In genomic region chr5:141608046-141608445, GRCh38 we compare ENCODE assay signal across 13 cellular contexts. TPM values are rescaled to one million over a fixed set of nuclear protein-coding genes. Genes with fewer than 3 reads are reported as not detected.
A peak's percentile ranks its signal among the peaks of the same experiment; 100 is the strongest.
DNase-seq lines count a peak whose midpoint lies in the region; ATAC-seq, FAIRE-seq and TF ChIP-seq lines count a peak whose summit lies in the region.
"Had no signal": no experiment of that assay in that cellular context is flagged by ENCODE, and none has a peak within 500 bp of the region (broad histone marks: within the 10 kb centered on the region; RNA-seq: fewer than 3 reads in every experiment).

No MANE protein-coding gene starts in this region.

- H3K4me1 ChIP-seq in HepG2 (ENCODE audit: insufficient read depth, low read length) (peaks cover 86% of the 10 kb centered on the region), suprapubic skin (peaks cover 41% of the 10 kb centered on the region)

- H3K9me3 Mint-ChIP-seq in activated T-cell treated with anti-CD3 and anti-CD28 coated beads, Interleukin-2, amount 50 U/mL, for 4 hours = no peaks in the 10 kb centered on the region
- H3K9me3 Mint-ChIP-seq in activated CD4-positive, alpha-beta memory T cell treated with anti-CD3 and anti-CD28 coated beads, Interleukin-2, amount 10 ng/mL, durations not matched to agents 7 days and 5 days = no peaks in the 10 kb centered on the region
- H3K9me3 Mint-ChIP-seq: nephron progenitor cell had no signal

- H3K4me3 Mint-ChIP-seq in activated T-cell treated with anti-CD3 and anti-CD28 coated beads, Interleukin-2, amount 50 U/mL, for 4 hours = peak overlapping the region; percentile 36
- peak overlapping the region; percentile 63 for H3K4me3 Mint-ChIP-seq in activated CD4-positive, alpha-beta memory T cell treated with anti-CD3 and anti-CD28 coated beads, Interleukin-2, amount 10 ng/mL, durations not matched to agents 7 days and 5 days
- H3K4me3 Mint-ChIP-seq: nephron progenitor cell had no signal

- ATAC-seq in activated T-cell treated with anti-CD3 and anti-CD28 coated beads, Interleukin-2, amount 50 U/mL, for 4 hours = no peak
- ATAC-seq in HepG2 (peak; percentile 46), sciatic nerve (no peak), HG03571 (IDR thresholded peaks at IDR 0.05; ENCODE audit: unreplicated experiment) (no peak)
- ATAC-seq: activated CD4-positive, CD25-positive, alpha-beta regulatory T cell treated with anti-CD3 and anti-CD28 coated beads, Interleukin-2, amount 50 U/mL, for 24 hours had no signal

- POLR2A ChIA-PET in activated CD4-positive, alpha-beta memory T cell treated with anti-CD3 and anti-CD28 coated beads, Interleukin-2, amount 10 ng/mL, durations not matched to agents 7 days and 5 days (lab: Charles Lee) = interaction anchor here (0.7 to 6.8 kb wide), 7 partner anchors 9 to 1206 kb away, joined by 3 to 123 read pairs (median 10); partner anchors contain the start of genes ANKHD1, DELE1, DIAPH1 and HDAC3
- POLR2A ChIA-PET in HepG2 (lab: Yijun Ruan, JAX) = interaction anchor here (0.7 to 3.9 kb wide), 4 partner anchors 9 to 29 kb away, joined by 3 to 14 read pairs (median 7); partner anchors contain the start of genes DIAPH1, HDAC3 and RELL2

- H3K4me2 ChIP-seq in HepG2 (ENCODE audit: low read depth, low read length) = peak overlapping the region; percentile 81

- H2AFZ ChIP-seq in HepG2 (ENCODE audit: low read length) = no peak overlapping the region

- BruUV-seq in HepG2 (replicated peaks; lab: Mats Ljungman, UMichigan) = no TSS peak

- TF ChIP-seq POLR2A in HepG2 (IDR thresholded peaks at IDR 0.05; ENCODE audit: insufficient read depth in 1 of 2, low read depth in 2 of 2, low read length in 2 of 2) (no peak), suprapubic skin (IDR thresholded peaks at IDR 0.05) (no peak)

- H3K27me3 ChIP-seq in HepG2 (ENCODE audit: control insufficient read depth in 1 of 2, insufficient read depth in 2 of 2, low read length in 2 of 2) (no peaks in the 10 kb centered on the region), suprapubic skin (no peaks in the 10 kb centered on the region)

- peak overlapping the region; percentile 94 for H3K27ac Mint-ChIP-seq in activated CD4-positive, alpha-beta memory T cell treated with anti-CD3 and anti-CD28 coated beads, Interleukin-2, amount 10 ng/mL, durations not matched to agents 7 days and 5 days
- H3K27ac Mint-ChIP-seq: nephron progenitor cell had no signal

- WGBS in HepG2 (ENCODE audit: low lambda C conversion rate) = 72% methylated on average over 2 of the region's 2 CpGs
- 83% methylated on average over 2 of the region's 2 CpGs for whole genome bisulfite sequencing in suprapubic skin

- no peak for TF ChIP-seq RAD21 in HepG2 (CRISPR knock-in tag; IDR thresholded peaks at IDR 0.05)

- H3K4me3 ChIP-seq in HepG2 (replicated peaks in 1 of 3; ENCODE audit: insufficient read depth in 1 of 3, low read depth in 2 of 3, low read length in 3 of 3) (peak overlapping the region in 2 of 3 experiments; percentile 43 to 49; a peak in 2 of 6 replicates), suprapubic skin (no peak overlapping the region)

- H3K27ac ChIP-seq in HepG2 (ENCODE audit: extremely low read length, insufficient read depth, low read length) (peak overlapping the region; percentile 78), suprapubic skin (peak overlapping the region; percentile 11)

- TF ChIP-seq CTCF in HepG2 (CRISPR knock-in tag; IDR thresholded peaks at IDR 0.05) (no peak), suprapubic skin (IDR thresholded peaks at IDR 0.05) (no peak)

- no peaks in the 10 kb centered on the region for H3K27me3 Mint-ChIP-seq in activated T-cell treated with anti-CD3 and anti-CD28 coated beads, Interleukin-2, amount 50 U/mL, for 4 hours (ENCODE audit: low read depth)
- H3K27me3 Mint-ChIP-seq in activated CD4-positive, alpha-beta memory T cell treated with anti-CD3 and anti-CD28 coated beads, Interleukin-2, amount 10 ng/mL, durations not matched to agents 7 days and 5 days = no peaks in the 10 kb centered on the region

- no peaks in the 10 kb centered on the region; the same call in 1 of the 2 replicates for H4K20me1 ChIP-seq in HepG2 (ENCODE audit: insufficient read depth, low read length)

- CTCF ChIA-PET in activated CD4-positive, alpha-beta memory T cell treated with anti-CD3 and anti-CD28 coated beads, Interleukin-2, amount 10 ng/mL, durations not matched to agents 7 days and 5 days (lab: Charles Lee) = interaction anchor here (0.9 to 14.6 kb wide), 5 partner anchors 9 to 84 kb away, joined by 4 to 198 read pairs (median 22); partner anchors contain the start of genes DIAPH1, HDAC3 and RELL2
- CTCF ChIA-PET in HepG2 (lab: Yijun Ruan, JAX; ENCODE audit: low intra/inter-chr PET ratio, low total read pairs) = no interaction called here

- peak overlapping the region; percentile 51 for H3K9ac ChIP-seq in HepG2 (ENCODE audit: insufficient read depth, low read depth, low read length)

- H3K36me3 ChIP-seq in HepG2 (replicated peaks in 1 of 2; ENCODE audit: control insufficient read depth in 1 of 2, insufficient read depth in 2 of 2, low read length in 2 of 2) (0 out of 5 replicates have a peak, but pooled peaks cover 0 to under 1% of the 10 kb centered on the region in 2 experiments), suprapubic skin (no peaks in the 10 kb centered on the region)

- TF ChIP-seq EP300 in HepG2 (IDR thresholded peaks at IDR 0.05; ENCODE audit: low read depth in 2 of 2, low read length in 2 of 2) (no peak), HepG2 (CRISPR knock-in tag; IDR thresholded peaks at IDR 0.05; ENCODE audit: borderline replicate concordance) (no peak), suprapubic skin (IDR thresholded peaks at IDR 0.05) (no peak)

- H3K36me3 Mint-ChIP-seq in activated T-cell treated with anti-CD3 and anti-CD28 coated beads, Interleukin-2, amount 50 U/mL, for 4 hours (ENCODE audit: insufficient read depth) = peaks cover 15% of the 10 kb centered on the region
- peaks cover 46% of the 10 kb centered on the region for H3K36me3 Mint-ChIP-seq in activated CD4-positive, alpha-beta memory T cell treated with anti-CD3 and anti-CD28 coated beads, Interleukin-2, amount 10 ng/mL, durations not matched to agents 7 days and 5 days (ENCODE audit: low read depth)

- DNase-seq in activated T-cell treated with anti-CD3 and anti-CD28 coated beads, Interleukin-2, amount 50 U/mL, for 4 hours = no peak
- DNase-seq in activated T-cell treated with anti-CD3 and anti-CD28 coated beads for 4 hours (no peak), HepG2 (ENCODE audit: low spot score) (no peak), suprapubic skin (ENCODE audit: low spot score in 2 of 2) (no peak), NCI-H1092 treated with DMSO at 0.1 percent for 48 hours (lab: John Stamatoyannopoulos, UW) (no peak), sciatic nerve (ENCODE audit: low spot score) (no peak)
- no peak for DNase-seq in activated CD4-positive, alpha-beta memory T cell treated with anti-CD3 and anti-CD28 coated beads, Interleukin-2, amount 10 ng/mL, durations not matched to agents 7 days and 5 days
- DNase-seq: foreskin melanocyte, NCI-H187 treated with DMSO at 0.1 percent for 48 hours, nephron progenitor cell had no signal

- intact Hi-C loops in HepG2 (cut with micrococcal nuclease; ENCODE audit: unreplicated experiment) (loop anchor here (1.0 kb wide), 1 partner anchor 11 kb away; no protein-coding TSS in a partner anchor), sciatic nerve (cut with DNase I) (no loop called here)

- FAIRE-seq in HepG2 (lab: Jason Lieb, UNC) = no peak
- FAIRE-seq: keratinocyte had no signal

- H3K9me3 ChIP-seq in HepG2 (ENCODE audit: low read length) (no peaks in the 10 kb centered on the region), suprapubic skin (no peaks in the 10 kb centered on the region)

- in situ Hi-C loops in HepG2 (cut with HindIII; ENCODE audit: extremely low pct_ligation_motif_present, low pct_unique_long_range_greater_than_20kb) = no loop called here

- peaks cover 84% of the 10 kb centered on the region for H3K4me1 Mint-ChIP-seq in activated T-cell treated with anti-CD3 and anti-CD28 coated beads, Interleukin-2, amount 50 U/mL, for 4 hours (ENCODE audit: low read depth)
- peaks cover 77% of the 10 kb centered on the region for H3K4me1 Mint-ChIP-seq in activated CD4-positive, alpha-beta memory T cell treated with anti-CD3 and anti-CD28 coated beads, Interleukin-2, amount 10 ng/mL, durations not matched to agents 7 days and 5 days

- peaks cover 92% of the 10 kb centered on the region for H3K79me2 ChIP-seq in HepG2 (ENCODE audit: insufficient read depth, low read length)

RNA-seq across cellular contexts. Expression of gene DIAPH1, which starts 10.8 kb away (rescaled TPM):
- total RNA-seq in activated T-cell treated with anti-CD3 and anti-CD28 coated beads, Interleukin-2, amount 50 U/mL, for 4 hours = 100 to 1,000 TPM; 243 to 289 (median 269) TPM
- 100 to 1,000 TPM; 317 to 323 TPM for total RNA-seq in activated CD4-positive, alpha-beta memory T cell treated with anti-CD3 and anti-CD28 coated beads, Interleukin-2, amount 10 ng/mL, durations not matched to agents 7 days and 5 days
- 28.5 and 33.9 TPM in 2 replicates for total RNA-seq in HepG2 (2016; rRNA removed; fragmentation: Illumina TruSeq; extraction: Trizol)
- 16.5 and 21.3 TPM in 2 replicates for total RNA-seq in HepG2 (2016; cell fraction: cytosol; rRNA removed; fragmentation: Illumina TruSeq; extraction: Trizol; ENCODE audit: low read depth)
- 24.1 and 31.9 TPM in 2 replicates for total RNA-seq in HepG2 (2016; cell fraction: insoluble cytoplasmic fraction; rRNA removed; fragmentation: Illumina TruSeq; extraction: Trizol)
- 20.9 and 21.2 TPM in 2 replicates for total RNA-seq in HepG2 (2016; cell fraction: membrane; rRNA removed; fragmentation: Illumina TruSeq; extraction: Trizol)
- total RNA-seq in HepG2 (2016; cell fraction: nucleus; rRNA removed; fragmentation: Illumina TruSeq; extraction: Trizol) = 95.2 and 104 TPM in 2 replicates
- 25.1 and 33.2 TPM in 2 replicates for polyA plus RNA-seq in HepG2 (2011; rRNA removed)
- polyA plus RNA-seq in HepG2 (2011; cell fraction: cytosol; rRNA removed) = 18.7 and 25.7 TPM in 2 replicates
- polyA plus RNA-seq in HepG2 (2011; cell fraction: nucleus; rRNA removed) = 126 and 140 TPM in 2 replicates
- polyA plus RNA-seq in HepG2 (2012) = 45.7 and 49.8 TPM in 2 replicates
- 5.1 and 6.3 TPM in 2 replicates for polyA plus RNA-seq in HepG2 (2016; cell fraction: cytosol; fragmentation: Illumina TruSeq; extraction: Trizol; ENCODE audit: low read depth)
- polyA plus RNA-seq in HepG2 (2016; cell fraction: insoluble cytoplasmic fraction; fragmentation: Illumina TruSeq; extraction: Trizol; ENCODE audit: low read depth) = 24.9 and 33.0 TPM in 2 replicates
- 7.9 and 10.1 TPM in 2 replicates for polyA plus RNA-seq in HepG2 (2016; cell fraction: membrane; fragmentation: Illumina TruSeq; extraction: Trizol; ENCODE audit: low read depth)
- 123 and 124 TPM in 2 replicates for polyA plus RNA-seq in HepG2 (2016; cell fraction: nucleus; fragmentation: Illumina TruSeq; extraction: Trizol; ENCODE audit: insufficient read depth, low read depth)
- polyA minus RNA-seq in HepG2 (2011; rRNA and poly(A)+ RNA removed; ENCODE audit: low replicate concordance) = 105 and 207 TPM in 2 replicates
- 30.1 and 34.9 TPM in 2 replicates for polyA minus RNA-seq in HepG2 (2011; cell fraction: cytosol; rRNA and poly(A)+ RNA removed)
- 129 and 140 TPM in 2 replicates for polyA minus RNA-seq in HepG2 (2011; cell fraction: nucleus; rRNA and poly(A)+ RNA removed)
- total RNA-seq in suprapubic skin = 100 to 1,000 TPM in 1 of 4 donors, 10 to 100 TPM in 3; 83.0 to 115 (median 95.1) TPM
- total RNA-seq in sciatic nerve = 92.5 TPM

RNA-seq across cellular contexts. Expression of gene HDAC3, which starts 28.6 kb away (rescaled TPM):
- total RNA-seq in activated T-cell treated with anti-CD3 and anti-CD28 coated beads, Interleukin-2, amount 50 U/mL, for 4 hours = 10 to 100 TPM; 66.1 to 73.8 (median 71.7) TPM
- total RNA-seq in activated CD4-positive, alpha-beta memory T cell treated with anti-CD3 and anti-CD28 coated beads, Interleukin-2, amount 10 ng/mL, durations not matched to agents 7 days and 5 days = 10 to 100 TPM; 72.0 to 77.9 TPM
- 83.9 and 84.0 TPM in 2 replicates for total RNA-seq in HepG2 (2016; rRNA removed; fragmentation: Illumina TruSeq; extraction: Trizol)
- total RNA-seq in HepG2 (2016; cell fraction: cytosol; rRNA removed; fragmentation: Illumina TruSeq; extraction: Trizol; ENCODE audit: low read depth) = 89.0 and 95.8 TPM in 2 replicates
- total RNA-seq in HepG2 (2016; cell fraction: insoluble cytoplasmic fraction; rRNA removed; fragmentation: Illumina TruSeq; extraction: Trizol) = 75.9 and 87.3 TPM in 2 replicates
- 136 and 149 TPM in 2 replicates for total RNA-seq in HepG2 (2016; cell fraction: membrane; rRNA removed; fragmentation: Illumina TruSeq; extraction: Trizol)
- 60.2 and 60.8 TPM in 2 replicates for total RNA-seq in HepG2 (2016; cell fraction: nucleus; rRNA removed; fragmentation: Illumina TruSeq; extraction: Trizol)
- 90.0 and 94.1 TPM in 2 replicates for polyA plus RNA-seq in HepG2 (2011; rRNA removed)
- polyA plus RNA-seq in HepG2 (2011; cell fraction: cytosol; rRNA removed) = 84.3 and 85.4 TPM in 2 replicates
- 161 and 166 TPM in 2 replicates for polyA plus RNA-seq in HepG2 (2011; cell fraction: nucleus; rRNA removed)
- polyA plus RNA-seq in HepG2 (2012) = 55.1 and 57.0 TPM in 2 replicates
- 93.9 and 113 TPM in 2 replicates for polyA plus RNA-seq in HepG2 (2016; cell fraction: cytosol; fragmentation: Illumina TruSeq; extraction: Trizol; ENCODE audit: low read depth)
- polyA plus RNA-seq in HepG2 (2016; cell fraction: insoluble cytoplasmic fraction; fragmentation: Illumina TruSeq; extraction: Trizol; ENCODE audit: low read depth) = 80.8 and 88.3 TPM in 2 replicates
- 128 and 150 TPM in 2 replicates for polyA plus RNA-seq in HepG2 (2016; cell fraction: membrane; fragmentation: Illumina TruSeq; extraction: Trizol; ENCODE audit: low read depth)
- polyA plus RNA-seq in HepG2 (2016; cell fraction: nucleus; fragmentation: Illumina TruSeq; extraction: Trizol; ENCODE audit: insufficient read depth, low read depth) = 126 and 133 TPM in 2 replicates
- 103 and 109 TPM in 2 replicates for polyA minus RNA-seq in HepG2 (2011; rRNA and poly(A)+ RNA removed; ENCODE audit: low replicate concordance)
- 38.4 TPM in 2 replicates for polyA minus RNA-seq in HepG2 (2011; cell fraction: cytosol; rRNA and poly(A)+ RNA removed)
- polyA minus RNA-seq in HepG2 (2011; cell fraction: nucleus; rRNA and poly(A)+ RNA removed) = 73.1 TPM in 2 replicates
- total RNA-seq in suprapubic skin = 10 to 100 TPM; 50.0 to 79.2 (median 59.4) TPM
- total RNA-seq in sciatic nerve = 47.6 TPM

RNA-seq across cellular contexts. Expression of gene RELL2, which starts 28.8 kb away (rescaled TPM):
- total RNA-seq in activated T-cell treated with anti-CD3 and anti-CD28 coated beads, Interleukin-2, amount 50 U/mL, for 4 hours = 10 to 100 TPM; 25.8 to 30.4 (median 29.5) TPM
- total RNA-seq in activated CD4-positive, alpha-beta memory T cell treated with anti-CD3 and anti-CD28 coated beads, Interleukin-2, amount 10 ng/mL, durations not matched to agents 7 days and 5 days = 10 to 100 TPM; 18.8 to 19.4 TPM
- total RNA-seq in HepG2 (2016; rRNA removed; fragmentation: Illumina TruSeq; extraction: Trizol) (5.2 and 8.3 TPM in 2 replicates), suprapubic skin (1 to 10 TPM; 2.9 to 9.0 (median 5.7) TPM), sciatic nerve (0.85 TPM)
- total RNA-seq in HepG2 (2016; cell fraction: cytosol; rRNA removed; fragmentation: Illumina TruSeq; extraction: Trizol; ENCODE audit: low read depth) = 4.3 and 4.9 TPM in 2 replicates
- 5.4 and 6.7 TPM in 2 replicates for total RNA-seq in HepG2 (2016; cell fraction: insoluble cytoplasmic fraction; rRNA removed; fragmentation: Illumina TruSeq; extraction: Trizol)
- 9.5 and 10.1 TPM in 2 replicates for total RNA-seq in HepG2 (2016; cell fraction: membrane; rRNA removed; fragmentation: Illumina TruSeq; extraction: Trizol)
- total RNA-seq in HepG2 (2016; cell fraction: nucleus; rRNA removed; fragmentation: Illumina TruSeq; extraction: Trizol) = 6.6 and 7.9 TPM in 2 replicates
- polyA plus RNA-seq in HepG2 (2011; rRNA removed) = 6.4 and 9.9 TPM in 2 replicates
- 6.7 and 9.8 TPM in 2 replicates for polyA plus RNA-seq in HepG2 (2011; cell fraction: cytosol; rRNA removed)
- 46.2 and 47.3 TPM in 2 replicates for polyA plus RNA-seq in HepG2 (2011; cell fraction: nucleus; rRNA removed)
- 2.0 and 3.6 TPM in 2 replicates for polyA plus RNA-seq in HepG2 (2012)
- 5.7 and 6.7 TPM in 2 replicates for polyA plus RNA-seq in HepG2 (2016; cell fraction: cytosol; fragmentation: Illumina TruSeq; extraction: Trizol; ENCODE audit: low read depth)
- polyA plus RNA-seq in HepG2 (2016; cell fraction: insoluble cytoplasmic fraction; fragmentation: Illumina TruSeq; extraction: Trizol; ENCODE audit: low read depth) = 5.5 and 6.8 TPM in 2 replicates
- 10.5 and 11.3 TPM in 2 replicates for polyA plus RNA-seq in HepG2 (2016; cell fraction: membrane; fragmentation: Illumina TruSeq; extraction: Trizol; ENCODE audit: low read depth)
- 21.1 and 22.8 TPM in 2 replicates for polyA plus RNA-seq in HepG2 (2016; cell fraction: nucleus; fragmentation: Illumina TruSeq; extraction: Trizol; ENCODE audit: insufficient read depth, low read depth)
- polyA minus RNA-seq in HepG2 (2011; rRNA and poly(A)+ RNA removed; ENCODE audit: low replicate concordance) = 0.84 and 5.2 TPM in 2 replicates
- 1.8 and 2.8 TPM in 2 replicates for polyA minus RNA-seq in HepG2 (2011; cell fraction: cytosol; rRNA and poly(A)+ RNA removed)
- polyA minus RNA-seq in HepG2 (2011; cell fraction: nucleus; rRNA and poly(A)+ RNA removed) = 7.8 and 10.2 TPM in 2 replicates

RNA-seq across cellular contexts. Expression of gene FCHSD1, which starts 43.2 kb away (rescaled TPM):
- 10 to 100 TPM; 20.5 to 29.7 (median 22.1) TPM for total RNA-seq in activated T-cell treated with anti-CD3 and anti-CD28 coated beads, Interleukin-2, amount 50 U/mL, for 4 hours
- 10 to 100 TPM; 69.8 to 71.8 TPM for total RNA-seq in activated CD4-positive, alpha-beta memory T cell treated with anti-CD3 and anti-CD28 coated beads, Interleukin-2, amount 10 ng/mL, durations not matched to agents 7 days and 5 days
- total RNA-seq in HepG2 (2016; rRNA removed; fragmentation: Illumina TruSeq; extraction: Trizol) (3.6 and 5.5 TPM in 2 replicates), suprapubic skin (100 to 1,000 TPM in 2 of 4 donors, 10 to 100 TPM in 2; 40.1 to 117 (median 77.1) TPM), sciatic nerve (33.0 TPM)
- 1.8 and 2.5 TPM in 2 replicates for total RNA-seq in HepG2 (2016; cell fraction: cytosol; rRNA removed; fragmentation: Illumina TruSeq; extraction: Trizol; ENCODE audit: low read depth)
- total RNA-seq in HepG2 (2016; cell fraction: insoluble cytoplasmic fraction; rRNA removed; fragmentation: Illumina TruSeq; extraction: Trizol) = 3.8 and 9.1 TPM in 2 replicates
- 1.0 and 1.4 TPM in 2 replicates for total RNA-seq in HepG2 (2016; cell fraction: membrane; rRNA removed; fragmentation: Illumina TruSeq; extraction: Trizol)
- total RNA-seq in HepG2 (2016; cell fraction: nucleus; rRNA removed; fragmentation: Illumina TruSeq; extraction: Trizol) = 11.4 and 14.4 TPM in 2 replicates
- 15.4 and 20.7 TPM in 2 replicates for polyA plus RNA-seq in HepG2 (2011; rRNA removed)
- polyA plus RNA-seq in HepG2 (2011; cell fraction: cytosol; rRNA removed) = 5.5 and 7.5 TPM in 2 replicates
- 160 and 175 TPM in 2 replicates for polyA plus RNA-seq in HepG2 (2011; cell fraction: nucleus; rRNA removed)
- 10.0 and 11.9 TPM in 2 replicates for polyA plus RNA-seq in HepG2 (2012)
- 0.36 and 0.44 TPM in 2 replicates for polyA plus RNA-seq in HepG2 (2016; cell fraction: cytosol; fragmentation: Illumina TruSeq; extraction: Trizol; ENCODE audit: low read depth)
- 2.3 and 3.2 TPM in 2 replicates for polyA plus RNA-seq in HepG2 (2016; cell fraction: insoluble cytoplasmic fraction; fragmentation: Illumina TruSeq; extraction: Trizol; ENCODE audit: low read depth)
- polyA plus RNA-seq in HepG2 (2016; cell fraction: membrane; fragmentation: Illumina TruSeq; extraction: Trizol; ENCODE audit: low read depth) = 0.33 and 0.88 TPM in 2 replicates
- 29.0 and 35.7 TPM in 2 replicates for polyA plus RNA-seq in HepG2 (2016; cell fraction: nucleus; fragmentation: Illumina TruSeq; extraction: Trizol; ENCODE audit: insufficient read depth, low read depth)
- polyA minus RNA-seq in HepG2 (2011; rRNA and poly(A)+ RNA removed; ENCODE audit: low replicate concordance) = 7.2 and 9.9 TPM in 2 replicates
- polyA minus RNA-seq in HepG2 (2011; cell fraction: cytosol; rRNA and poly(A)+ RNA removed) = 4.6 and 5.0 TPM in 2 replicates
- polyA minus RNA-seq in HepG2 (2011; cell fraction: nucleus; rRNA and poly(A)+ RNA removed) = 29.2 and 32.2 TPM in 2 replicates
